Comparison of ENCODE assay signal across 16 cellular contexts in the genomic region with DNA sequence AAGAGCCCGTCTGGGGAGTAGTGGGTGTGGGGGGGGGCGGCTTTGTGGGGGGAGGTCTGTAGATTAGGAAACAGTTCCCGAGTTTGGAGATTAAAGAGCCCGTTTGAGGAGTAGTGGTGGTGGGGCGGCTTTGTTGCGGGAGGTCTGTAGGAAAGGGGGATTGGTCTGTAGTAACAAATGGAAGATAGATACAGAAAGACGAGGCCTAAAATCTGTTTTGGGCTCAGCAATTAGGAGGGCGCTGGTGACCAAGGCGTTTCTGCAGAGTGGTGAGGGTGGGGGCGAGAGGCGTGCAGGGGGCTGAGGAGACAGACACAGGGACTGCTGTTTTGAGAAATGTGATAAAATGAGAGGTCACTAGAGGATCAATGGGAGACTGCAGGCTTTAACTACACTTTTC. TPM values are rescaled to one million over a fixed set of nuclear protein-coding genes. Genes with fewer than 3 reads are reported as not detected.
DNase-seq lines count a peak whose midpoint lies in the region; ATAC-seq and TF ChIP-seq lines count a peak whose summit lies in the region.
"Had no signal": no experiment of that assay in that cellular context is flagged by ENCODE, and none has a peak within 500 bp of the region (broad histone marks: within the 10 kb centered on the region; RNA-seq: fewer than 3 reads in every experiment).

No MANE protein-coding gene starts in this region.

- CTCF ChIA-PET in Calu3 (lab: Charles Lee): no interaction called here

- H3K36me3 Mint-ChIP-seq in Calu3 (ENCODE audit: insufficient read depth, unreplicated experiment) (peaks cover 22% of the 10 kb centered on the region), progenitor cell of endocrine pancreas (ENCODE audit: insufficient read depth) (no peaks in the 10 kb centered on the region)

- H3K27me3 Mint-ChIP-seq in Calu3 (ENCODE audit: unreplicated experiment) (peaks cover 31% of the 10 kb centered on the region), progenitor cell of endocrine pancreas (no peaks in the 10 kb centered on the region)

- H3K27ac Mint-ChIP-seq in Calu3 (ENCODE audit: unreplicated experiment) (peak overlapping the region; percentile 16), progenitor cell of endocrine pancreas (no peak overlapping the region)
- H3K27ac Mint-ChIP-seq: HFFc6 had no signal

- H3K9me3 Mint-ChIP-seq in Calu3 (ENCODE audit: low read depth, unreplicated experiment) (no peaks in the 10 kb centered on the region), progenitor cell of endocrine pancreas (ENCODE audit: low read depth) (no peaks in the 10 kb centered on the region)
- H3K9me3 Mint-ChIP-seq: HFFc6 had no signal

- no peak for ATAC-seq in HG02970 (IDR thresholded peaks at IDR 0.05; ENCODE audit: low FRiP score, unreplicated experiment)
- ATAC-seq in GM19328 (IDR thresholded peaks at IDR 0.05; ENCODE audit: unreplicated experiment): no peak
- ATAC-seq: left lobe of liver had no signal

- DNase-seq in Calu3: no peak
- DNase-seq in T-helper 9 cell: peak; percentile 1
- peak; percentile 56 for DNase-seq in islet precursor cell
- DNase-seq in progenitor cell of endocrine pancreas (ENCODE audit: low spot score, unreplicated experiment): no peak
- no peak for DNase-seq in stimulated activated naive CD4-positive, alpha-beta T cell treated with Interleukin-2 at 50 U/mL for 16 hours (lab: John Stamatoyannopoulos, UW)
- DNase-seq: activated CD4-positive, alpha-beta T cell treated with anti-CD3 and anti-CD28 coated beads for 4 hours; activated naive CD4-positive, alpha-beta T cell treated with anti-CD3 and anti-CD28 coated beads, Interleukin-2, amount 50 U/mL, for 16 hours; AML-193; HFFc6; Karpas-422; NCI-H748 treated with DMSO at 0.1 percent for 48 hours; PC-9; stimulated activated CD4-positive, alpha-beta T cell treated with anti-CD3 and anti-CD28 coated beads, Interleukin-4, amount 100 ng/mL, for 1 hour had no signal

- BruUV-seq in Calu3 (replicated peaks; lab: Mats Ljungman, UMichigan): no TSS peak

- no peak for TF ChIP-seq CTCF in Calu3 (IDR thresholded peaks at IDR 0.05; ENCODE audit: unreplicated experiment)
- no peak for TF ChIP-seq CTCF in progenitor cell of endocrine pancreas (IDR thresholded peaks at IDR 0.05; ENCODE audit: unreplicated experiment)

- H3K4me3 Mint-ChIP-seq in Calu3 (ENCODE audit: low read depth, unreplicated experiment) (no peak overlapping the region), progenitor cell of endocrine pancreas (ENCODE audit: low read depth) (peak overlapping the region; percentile 66)
- H3K4me3 Mint-ChIP-seq: HFFc6 had no signal

- peaks cover 23% of the 10 kb centered on the region for H3K4me1 Mint-ChIP-seq in Calu3 (ENCODE audit: low read depth, unreplicated experiment)
- peaks cover 28% of the 10 kb centered on the region for H3K4me1 Mint-ChIP-seq in progenitor cell of endocrine pancreas (ENCODE audit: low read depth)

- intact Hi-C loops in Calu3 (cut with micrococcal nuclease; ENCODE audit: unreplicated experiment): no loop called here

RNA-seq across cellular contexts. Expression of a gene that starts 1.7 kb away (rescaled TPM):
- 13.8 and 14.3 TPM in 2 replicates for total RNA-seq in Calu3 (2022)
- total RNA-seq in progenitor cell of endocrine pancreas: 31.8 and 33.4 TPM in 2 replicates

Comparison
In these comparisons a context has a peak if more than half of its experiments do, and no peak if none do; other contexts are left out.
1. DNase-seq: peak in T-helper 9 cell (single experiment) and islet precursor cell (single experiment); none in Calu3 (single experiment), progenitor cell of endocrine pancreas (single experiment) and stimulated activated naive CD4-positive, alpha-beta T cell treated with Interleukin-2 at 50 U/mL for 16 hours (single experiment).